2 cellular contexts compared by ENCODE assay signal in the genomic region with DNA sequence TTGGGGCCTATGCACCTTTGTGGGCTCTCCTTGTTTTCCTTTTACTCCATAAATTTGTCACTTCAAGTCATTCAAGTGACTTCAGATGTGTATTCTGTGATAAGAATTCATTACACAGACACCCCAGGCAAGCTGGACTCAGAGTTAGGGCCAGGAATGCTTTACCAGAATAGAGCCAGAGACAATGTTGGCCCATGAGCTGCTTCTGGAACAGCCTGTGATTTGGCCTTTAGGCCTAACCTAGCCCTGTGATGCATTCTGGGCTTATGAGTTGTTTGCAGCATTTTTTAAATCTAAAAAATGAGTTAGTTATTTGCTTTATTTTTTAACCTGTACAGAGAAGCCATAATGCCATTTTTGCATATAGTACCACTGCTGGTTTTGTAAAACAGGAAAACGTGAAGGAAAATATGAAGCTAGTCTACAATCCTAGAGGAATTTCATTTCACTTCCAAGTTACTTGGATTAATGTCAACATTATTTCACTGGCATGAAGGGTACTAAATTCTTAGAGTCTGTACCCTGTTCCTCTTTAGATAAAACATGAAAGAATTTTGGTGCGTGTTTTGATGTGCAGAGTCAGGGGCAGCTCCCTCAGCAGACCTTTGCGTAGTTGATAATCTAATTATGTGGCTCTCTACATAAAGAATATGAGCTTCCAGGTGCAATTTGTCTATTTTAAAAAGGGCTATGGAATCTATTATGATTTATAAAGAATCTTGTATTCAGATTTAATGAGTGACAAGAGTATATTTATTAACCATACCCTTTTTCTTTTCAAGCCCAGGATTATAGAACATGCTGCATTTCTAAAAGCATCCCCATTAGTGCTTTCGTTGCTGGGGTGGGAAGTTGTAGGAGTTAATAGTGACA.
TF ChIP-seq lines count a peak whose summit lies in the region.

No MANE protein-coding gene starts in this region.

TF ChIP-seq in SK-N-SH treated with all-trans-retinoic acid at 6 μM for 48 hours, 23 proteins besides CTCF, POLR2A, EP300 and RAD21 (continued from another document):
- TF ChIP-seq CREB5 (CRISPR knock-in tag; IDR thresholded peaks at IDR 0.05; ENCODE audit: low read depth) (0 out of 2 replicates have a peak, but pooled peaks have one; percentile 53), ISL1 (CRISPR knock-in tag; IDR thresholded peaks at IDR 0.05) (peak; percentile 68), ZNF70 (CRISPR knock-in tag; IDR thresholded peaks at IDR 0.05) (no peak), SNAI2 (CRISPR knock-in tag; IDR thresholded peaks at IDR 0.05) (no peak), BACH2 (CRISPR knock-in tag; IDR thresholded peaks at IDR 0.05; ENCODE audit: borderline replicate concordance) (no peak)
- TF ChIP-seq, protein P1, sequence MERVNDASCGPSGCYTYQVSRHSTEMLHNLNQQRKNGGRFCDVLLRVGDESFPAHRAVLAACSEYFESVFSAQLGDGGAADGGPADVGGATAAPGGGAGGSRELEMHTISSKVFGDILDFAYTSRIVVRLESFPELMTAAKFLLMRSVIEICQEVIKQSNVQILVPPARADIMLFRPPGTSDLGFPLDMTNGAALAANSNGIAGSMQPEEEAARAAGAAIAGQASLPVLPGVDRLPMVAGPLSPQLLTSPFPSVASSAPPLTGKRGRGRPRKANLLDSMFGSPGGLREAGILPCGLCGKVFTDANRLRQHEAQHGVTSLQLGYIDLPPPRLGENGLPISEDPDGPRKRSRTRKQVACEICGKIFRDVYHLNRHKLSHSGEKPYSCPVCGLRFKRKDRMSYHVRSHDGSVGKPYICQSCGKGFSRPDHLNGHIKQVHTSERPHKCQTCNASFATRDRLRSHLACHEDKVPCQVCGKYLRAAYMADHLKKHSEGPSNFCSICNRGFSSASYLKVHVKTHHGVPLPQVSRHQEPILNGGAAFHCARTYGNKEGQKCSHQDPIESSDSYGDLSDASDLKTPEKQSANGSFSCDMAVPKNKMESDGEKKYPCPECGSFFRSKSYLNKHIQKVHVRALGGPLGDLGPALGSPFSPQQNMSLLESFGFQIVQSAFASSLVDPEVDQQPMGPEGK (CRISPR knock-in tag; IDR thresholded peaks at IDR 0.05; ENCODE audit: borderline replicate concordance): no peak

TF ChIP-seq in SK-N-SH, 30 proteins besides CTCF, POLR2A, EP300 and RAD21 (continued from another document):
- TF ChIP-seq, protein P2, sequence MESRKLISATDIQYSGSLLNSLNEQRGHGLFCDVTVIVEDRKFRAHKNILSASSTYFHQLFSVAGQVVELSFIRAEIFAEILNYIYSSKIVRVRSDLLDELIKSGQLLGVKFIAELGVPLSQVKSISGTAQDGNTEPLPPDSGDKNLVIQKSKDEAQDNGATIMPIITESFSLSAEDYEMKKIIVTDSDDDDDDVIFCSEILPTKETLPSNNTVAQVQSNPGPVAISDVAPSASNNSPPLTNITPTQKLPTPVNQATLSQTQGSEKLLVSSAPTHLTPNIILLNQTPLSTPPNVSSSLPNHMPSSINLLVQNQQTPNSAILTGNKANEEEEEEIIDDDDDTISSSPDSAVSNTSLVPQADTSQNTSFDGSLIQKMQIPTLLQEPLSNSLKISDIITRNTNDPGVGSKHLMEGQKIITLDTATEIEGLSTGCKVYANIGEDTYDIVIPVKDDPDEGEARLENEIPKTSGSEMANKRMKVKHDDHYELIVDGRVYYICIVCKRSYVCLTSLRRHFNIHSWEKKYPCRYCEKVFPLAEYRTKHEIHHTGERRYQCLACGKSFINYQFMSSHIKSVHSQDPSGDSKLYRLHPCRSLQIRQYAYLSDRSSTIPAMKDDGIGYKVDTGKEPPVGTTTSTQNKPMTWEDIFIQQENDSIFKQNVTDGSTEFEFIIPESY (IDR thresholded peaks at IDR 0.05; ENCODE audit: borderline replicate concordance, low read depth): no peak
